Comparison of ENCODE assay signal across 8 cellular contexts in genomic region chr22:50562523-50563409, GRCh38. TPM values are rescaled to one million over a fixed set of nuclear protein-coding genes. Genes with fewer than 3 reads are reported as not detected.
DNase-seq lines count a peak whose midpoint lies in the region; ATAC-seq and TF ChIP-seq lines count a peak whose summit lies in the region.

A gene with protein sequence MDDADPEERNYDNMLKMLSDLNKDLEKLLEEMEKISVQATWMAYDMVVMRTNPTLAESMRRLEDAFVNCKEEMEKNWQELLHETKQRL (minus strand): TSS chr22:50562919. CDS start chr22:50556405, 6,514 bp downstream.

- peaks cover 1% of the 10 kb centered on the region for H3K36me3 Mint-ChIP-seq in activated naive CD4-positive, alpha-beta T cell treated with anti-CD3 and anti-CD28 coated beads, Interleukin-2, amount 10 ng/mL, durations not matched to agents 7 days and 5 days

- peaks cover 22% of the 10 kb centered on the region for H3K4me1 Mint-ChIP-seq in activated naive CD4-positive, alpha-beta T cell treated with anti-CD3 and anti-CD28 coated beads, Interleukin-2, amount 10 ng/mL, durations not matched to agents 7 days and 5 days

- peak; percentile 27 for TF ChIP-seq POLR2A in testis (IDR thresholded peaks at IDR 0.05)

- H3K36me3 ChIP-seq in SJSA1 (no peaks in the 10 kb centered on the region), testis (ENCODE audit: low read depth, missing control alignments) (no peaks in the 10 kb centered on the region)

- no peaks in the 10 kb centered on the region for H3K9me3 Mint-ChIP-seq in activated naive CD4-positive, alpha-beta T cell treated with anti-CD3 and anti-CD28 coated beads, Interleukin-2, amount 10 ng/mL, durations not matched to agents 7 days and 5 days

- peak; percentile 97 for ATAC-seq in omental fat pad (ENCODE audit: low FRiP score)

- H3K27me3 ChIP-seq in SJSA1 (replicated peaks) (no peaks in the 10 kb centered on the region), testis (no peaks in the 10 kb centered on the region)

- CTCF ChIA-PET in HEK293T (lab: Yijun Ruan, JAX): interaction anchor here (0.6 to 2.0 kb wide), 13 partner anchors 10 to 129 kb away, joined by 3 to 12 read pairs (median 5); partner anchors contain the start of genes KLHDC7B and SCO2
- CTCF ChIA-PET in activated naive CD4-positive, alpha-beta T cell treated with anti-CD3 and anti-CD28 coated beads, Interleukin-2, amount 10 ng/mL, durations not matched to agents 7 days and 5 days (lab: Charles Lee): interaction anchor here (0.7 to 4.3 kb wide), 13 partner anchors 10 to 55 kb away, joined by 3 to 28 read pairs (median 3); partner anchors contain the start of genes CPT1B, KLHDC7B, LMF2 and NCAPH2

- H3K4me3 Mint-ChIP-seq in activated naive CD4-positive, alpha-beta T cell treated with anti-CD3 and anti-CD28 coated beads, Interleukin-2, amount 10 ng/mL, durations not matched to agents 7 days and 5 days: peak within 1 kb of the TSS; percentile 83

- intact Hi-C loops in testis (cut with DNase I; ENCODE audit: low total_unique reads): no loop called here

- peak; percentile 75 for DNase-seq in GM04504 (ENCODE audit: low read depth)
- DNase-seq in HEK293T (ENCODE audit: extremely low spot score): peak; percentile 98
- peak; percentile 90 for DNase-seq in MV-4-11 (lab: John Stamatoyannopoulos, UW)
- peak; percentile 96 to 97 for DNase-seq in SJSA1 (ENCODE audit: low read depth in 1 of 2, low spot score in 2 of 2)
- peak; percentile 98 for DNase-seq in activated naive CD4-positive, alpha-beta T cell treated with anti-CD3 and anti-CD28 coated beads, Interleukin-2, amount 10 ng/mL, durations not matched to agents 7 days and 5 days
- DNase-seq in globus pallidus (ENCODE audit: low spot score): peak; percentile 92
- peak; percentile 96 for DNase-seq in omental fat pad (ENCODE audit: low spot score)
- DNase-seq in testis: peak; percentile 98

- peak within 1 kb of the TSS; percentile 83 for H3K27ac Mint-ChIP-seq in activated naive CD4-positive, alpha-beta T cell treated with anti-CD3 and anti-CD28 coated beads, Interleukin-2, amount 10 ng/mL, durations not matched to agents 7 days and 5 days

- TF ChIP-seq CTCF in omental fat pad (IDR thresholded peaks at IDR 0.05): peak in 2 of 3 donors; percentile 40 to 94
- peak; percentile 83 to 98 (median 91) for TF ChIP-seq CTCF in testis (IDR thresholded peaks at IDR 0.05)

- H3K4me3 ChIP-seq in SJSA1: peak within 1 kb of the TSS; percentile 42
- peak within 1 kb of the TSS; percentile 49 to 65 for H3K4me3 ChIP-seq in testis

- no peak within 1 kb of the TSS for H3K27ac ChIP-seq in SJSA1
- H3K27ac ChIP-seq in testis: peak within 1 kb of the TSS in 1 of 2 donors; percentile 15

- POLR2A ChIA-PET in HEK293T (lab: Yijun Ruan, JAX): interaction anchor here (0.6 to 4.2 kb wide), 11 partner anchors 9 to 140 kb away, joined by 3 to 59 read pairs (median 3); partner anchors contain the start of genes CHKB and SCO2

- H3K4me1 ChIP-seq in SJSA1 (replicated peaks) (peaks cover 7% of the 10 kb centered on the region), testis (peaks cover 9% of the 10 kb centered on the region)

- 1 to 4% methylated on average over 53 of the region's 61 CpGs for WGBS in testis, 2 donors

- peaks cover 66% of the 10 kb centered on the region for H3K27me3 Mint-ChIP-seq in activated naive CD4-positive, alpha-beta T cell treated with anti-CD3 and anti-CD28 coated beads, Interleukin-2, amount 10 ng/mL, durations not matched to agents 7 days and 5 days

- H3K9me3 ChIP-seq in SJSA1 (replicated peaks) (no peaks in the 10 kb centered on the region), testis (no peaks in the 10 kb centered on the region)

TF ChIP-seq in HEK293T, 16 proteins besides CTCF, POLR2A, EP300 and RAD21:
- peak; percentile 54 for TF ChIP-seq ELF4 (IDR thresholded peaks at IDR 0.05)
- TF ChIP-seq, protein P1, sequence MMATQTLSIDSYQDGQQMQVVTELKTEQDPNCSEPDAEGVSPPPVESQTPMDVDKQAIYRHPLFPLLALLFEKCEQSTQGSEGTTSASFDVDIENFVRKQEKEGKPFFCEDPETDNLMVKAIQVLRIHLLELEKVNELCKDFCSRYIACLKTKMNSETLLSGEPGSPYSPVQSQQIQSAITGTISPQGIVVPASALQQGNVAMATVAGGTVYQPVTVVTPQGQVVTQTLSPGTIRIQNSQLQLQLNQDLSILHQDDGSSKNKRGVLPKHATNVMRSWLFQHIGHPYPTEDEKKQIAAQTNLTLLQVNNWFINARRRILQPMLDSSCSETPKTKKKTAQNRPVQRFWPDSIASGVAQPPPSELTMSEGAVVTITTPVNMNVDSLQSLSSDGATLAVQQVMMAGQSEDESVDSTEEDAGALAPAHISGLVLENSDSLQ (IDR thresholded peaks at IDR 0.05): no peak
- TF ChIP-seq CTBP1 (IDR thresholded peaks at IDR 0.05; ENCODE audit: borderline replicate concordance): no peak
- TF ChIP-seq ZNF384 (IDR thresholded peaks at IDR 0.05): no peak
TF ChIP-seq in HEK293T: peak in this region for 1.

RNA-seq across cellular contexts. Expression of the gene that starts here (rescaled TPM):
- total RNA-seq in SJSA1 (2014; rRNA removed; shearing (Covaris generic)): not detected in 2 replicates
- total RNA-seq in omental fat pad (not detected), testis (10 to 100 TPM; 40.4 to 71.9 TPM)
- 183 TPM for polyA plus RNA-seq in testis (ENCODE audit: insufficient read depth, low read depth, low replicate concordance)

Comparison
In these comparisons a context has a peak if more than half of its experiments do, and no peak if none do; other contexts are left out.
1. RNA of the gene that starts here (total RNA-seq): 40.4 to 71.9 TPM in testis; not detected in omental fat pad and not detected in SJSA1; every median in the first group is over 10 times any median in the second.
2. Peak in DNase-seq and H3K4me3 ChIP-seq in SJSA1; RNA of the gene not detected or under 1 TPM.
3. Peak in DNase-seq and ATAC-seq in omental fat pad; RNA of the gene not detected or under 1 TPM.
4. Peak in every context shown above with its lines, with median percentiles within 50 percentile points of each other: DNase-seq.